Comparison of ENCODE assay signal across 1 cellular context in the genomic region with DNA sequence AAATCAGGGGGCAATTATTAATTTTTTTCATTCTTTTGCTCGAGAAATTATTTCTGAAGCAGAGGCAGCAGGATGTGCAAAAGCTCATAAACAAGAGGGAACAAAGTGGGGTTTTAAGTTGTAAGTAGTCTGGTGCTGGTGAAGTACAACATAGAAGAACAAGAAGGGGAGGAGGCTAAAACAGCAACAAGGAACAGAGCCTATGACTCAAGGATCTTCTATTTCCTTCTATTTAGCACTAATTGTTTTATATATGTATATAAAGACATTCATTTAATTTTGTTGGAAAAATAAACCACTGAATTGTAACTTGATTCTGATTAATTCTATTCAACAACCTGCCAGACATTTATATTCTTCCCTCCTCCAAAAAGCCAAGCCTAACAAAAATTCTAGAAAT.
TF ChIP-seq lines count a peak whose summit lies in the region.

No MANE protein-coding gene starts in this region.

TF ChIP-seq in HEK293T, 16 proteins besides CTCF, POLR2A, EP300 and RAD21 (continued from another document):
- TF ChIP-seq, protein P1, sequence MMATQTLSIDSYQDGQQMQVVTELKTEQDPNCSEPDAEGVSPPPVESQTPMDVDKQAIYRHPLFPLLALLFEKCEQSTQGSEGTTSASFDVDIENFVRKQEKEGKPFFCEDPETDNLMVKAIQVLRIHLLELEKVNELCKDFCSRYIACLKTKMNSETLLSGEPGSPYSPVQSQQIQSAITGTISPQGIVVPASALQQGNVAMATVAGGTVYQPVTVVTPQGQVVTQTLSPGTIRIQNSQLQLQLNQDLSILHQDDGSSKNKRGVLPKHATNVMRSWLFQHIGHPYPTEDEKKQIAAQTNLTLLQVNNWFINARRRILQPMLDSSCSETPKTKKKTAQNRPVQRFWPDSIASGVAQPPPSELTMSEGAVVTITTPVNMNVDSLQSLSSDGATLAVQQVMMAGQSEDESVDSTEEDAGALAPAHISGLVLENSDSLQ (IDR thresholded peaks at IDR 0.05) = no peak
- TF ChIP-seq SP1 (IDR thresholded peaks at IDR 0.05) (no peak), FOXA1 (IDR thresholded peaks at IDR 0.05) (no peak), ARNT (IDR thresholded peaks at IDR 0.05) (no peak), TARDBP (IDR thresholded peaks at IDR 0.05) (no peak), BHLHE40 (IDR thresholded peaks at IDR 0.05; ENCODE audit: borderline replicate concordance) (no peak), NFRKB (IDR thresholded peaks at IDR 0.05) (no peak)
